Comparison of ENCODE assay signal across 9 cellular contexts in genomic region chr20:10090588-10091166, GRCh38. TPM values are rescaled to one million over a fixed set of nuclear protein-coding genes. Genes with fewer than 3 reads are reported as not detected.
DNase-seq lines count a peak whose midpoint lies in the region; ATAC-seq and TF ChIP-seq lines count a peak whose summit lies in the region.
"Had no signal": no experiment of that assay in that cellular context is flagged by ENCODE, and none has a peak within 500 bp of the region (broad histone marks: within the 10 kb centered on the region; RNA-seq: fewer than 3 reads in every experiment).

No MANE protein-coding gene starts in this region.

- intact Hi-C loops in activated naive CD4-positive, alpha-beta T cell treated with anti-CD3 and anti-CD28 coated beads for 36 hours (cut with micrococcal nuclease), result loop anchor here (1.0 to 10.0 kb wide), 6 partner anchors 112 to 1454 kb away; no protein-coding TSS in a partner anchor
- intact Hi-C loops in left cardiac atrium (cut with DNase I), result loop anchor here (5.0 to 10.0 kb wide), 4 partner anchors 84 to 334 kb away; partner anchors contain the start of gene SNAP25 (in 1 of the 2)

- peaks cover 3% of the 10 kb centered on the region for H3K27me3 Mint-ChIP-seq in activated naive CD4-positive, alpha-beta T cell treated with anti-CD3 and anti-CD28 coated beads for 36 hours (ENCODE audit: low read depth)

- no peaks in the 10 kb centered on the region for H3K4me1 Mint-ChIP-seq in activated naive CD4-positive, alpha-beta T cell treated with anti-CD3 and anti-CD28 coated beads for 36 hours (ENCODE audit: low read depth)
- H3K4me1 Mint-ChIP-seq: mesothelial cell of epicardium had no signal

- CTCF ChIA-PET in activated naive CD4-positive, alpha-beta T cell treated with anti-CD3 and anti-CD28 coated beads for 36 hours (lab: Charles Lee), result interaction anchor here (0.6 to 4.8 kb wide), 23 partner anchors 12 to 682 kb away, joined by 3 to 64 read pairs (median 3); no protein-coding TSS in a partner anchor

- peak; percentile 63 for ATAC-seq in HG03135 (IDR thresholded peaks at IDR 0.05; ENCODE audit: unreplicated experiment)
- ATAC-seq in left cardiac atrium, result peak; percentile 78 to 89
- no peak for ATAC-seq in GM21786 (IDR thresholded peaks at IDR 0.05; ENCODE audit: unreplicated experiment)

- TF ChIP-seq CTCF in AG09309 (IDR thresholded peaks at IDR 0.05; ENCODE audit: control insufficient read depth, insufficient read depth, low read depth, low read length, missing control alignments), result peak; percentile 82
- peak; percentile 58 for TF ChIP-seq CTCF in GM13977 (IDR thresholded peaks at IDR 0.05; ENCODE audit: extremely low read depth, insufficient read depth, missing control alignments)

- no peaks in the 10 kb centered on the region for H3K9me3 Mint-ChIP-seq in activated naive CD4-positive, alpha-beta T cell treated with anti-CD3 and anti-CD28 coated beads for 36 hours
- H3K9me3 Mint-ChIP-seq: mesothelial cell of epicardium had no signal

- DNase-seq in AG09309 (ENCODE audit: low read depth) (peak; percentile 16), GM13977 (ENCODE audit: low spot score) (peak; percentile 20), NCI-H2227 treated with DMSO at 0.1 percent for 48 hours (lab: John Stamatoyannopoulos, UW) (peak; percentile 31), left cardiac atrium (peak; percentile 33), retina (peak; percentile 56)
- peak; percentile 27 for DNase-seq in activated naive CD4-positive, alpha-beta T cell treated with anti-CD3 and anti-CD28 coated beads for 36 hours

- no peaks in the 10 kb centered on the region for H3K36me3 Mint-ChIP-seq in activated naive CD4-positive, alpha-beta T cell treated with anti-CD3 and anti-CD28 coated beads for 36 hours (ENCODE audit: low read depth)
- H3K36me3 Mint-ChIP-seq: mesothelial cell of epicardium had no signal

- in situ Hi-C loops in GM13977 (cut with MboI; ENCODE audit: low pct_unique_long_range_greater_than_20kb, low sequenced_read_pairs, unreplicated experiment), result loop anchor here (25.0 kb wide), 2 partner anchors 478 to 678 kb away; no protein-coding TSS in a partner anchor

- H3K4me3 Mint-ChIP-seq in activated naive CD4-positive, alpha-beta T cell treated with anti-CD3 and anti-CD28 coated beads for 36 hours, result no peak overlapping the region
- H3K4me3 Mint-ChIP-seq: mesothelial cell of epicardium had no signal

- H3K27ac Mint-ChIP-seq in activated naive CD4-positive, alpha-beta T cell treated with anti-CD3 and anti-CD28 coated beads for 36 hours, result no peak overlapping the region
- H3K27ac Mint-ChIP-seq: mesothelial cell of epicardium had no signal

- H3K4me3 ChIP-seq in AG09309 (ENCODE audit: control insufficient read depth, low read depth, low read length), result no peak overlapping the region

RNA-seq across cellular contexts. Expression of gene ANKEF1, which starts 55.9 kb away (rescaled TPM):
- total RNA-seq in activated naive CD4-positive, alpha-beta T cell treated with anti-CD3 and anti-CD28 coated beads for 36 hours, result 1 to 10 TPM; 2.8 to 3.2 TPM
- 1 to 10 TPM; 2.3 to 2.5 TPM for total RNA-seq in left cardiac atrium
